Comparison of ENCODE assay signal across 36 cellular contexts in the genomic region with DNA sequence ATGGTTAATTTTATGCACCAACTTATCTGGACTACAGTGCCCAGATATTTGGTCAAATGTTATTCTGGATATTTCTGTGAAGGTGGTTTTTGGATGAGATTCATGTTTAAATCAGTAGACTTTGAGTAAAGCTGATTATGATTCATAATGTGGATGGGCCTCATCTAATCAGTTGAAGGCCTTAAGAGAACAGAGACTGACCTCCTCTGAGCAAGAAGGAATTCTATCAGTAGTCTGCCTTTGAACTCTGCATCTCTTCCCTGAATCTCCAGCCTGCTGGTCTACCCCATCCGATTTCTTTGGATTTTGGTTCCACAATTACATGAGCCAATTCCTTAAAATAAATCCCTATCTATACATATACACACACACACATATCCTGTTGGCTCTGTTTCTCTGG.
"Had no signal": no experiment of that assay in that cellular context is flagged by ENCODE, and none has a peak within 500 bp of the region (broad histone marks: within the 10 kb centered on the region; RNA-seq: fewer than 3 reads in every experiment).

No MANE protein-coding gene starts in this region.

- H3K4me3 ChIP-seq: MG63 had no signal

- H3K27me3 ChIP-seq: MG63 had no signal

- DNase-seq: Karpas-422, Kasumi-1, MG63, MM.1S, MV-4-11, NCI-H1048, NCI-H1092, NCI-H1092 treated with DMSO at 0.1 percent for 48 hours, NCI-H1105, NCI-H1105 treated with DMSO at 0.1 percent for 48 hours, NCI-H1417, NCI-H1417 treated with DMSO at 0.1 percent for 48 hours, NCI-H1436, NCI-H1436 treated with DMSO at 0.1 percent for 48 hours, NCI-H146, NCI-H1694, NCI-H1694 treated with DMSO at 0.1 percent for 48 hours, NCI-H187, NCI-H187 treated with DMSO at 0.1 percent for 48 hours, NCI-H1930, NCI-H2029, NCI-H2029 treated with DMSO at 0.1 percent for 48 hours, NCI-H2081, NCI-H2081 treated with DMSO at 0.1 percent for 48 hours, NCI-H2107, NCI-H2171, NCI-H2171 treated with DMSO at 0.1 percent for 48 hours, NCI-H2227 treated with DMSO at 0.1 percent for 48 hours, NCI-H226, NCI-H345, NCI-H446, NCI-H446 treated with DMSO at 0.1 percent for 48 hours, NCI-H510A, NCI-H510A treated with DMSO at 0.1 percent for 48 hours, NCI-H524, NCI-H524 treated with DMSO at 0.1 percent for 48 hours had no signal

- H3K36me3 ChIP-seq: MG63 had no signal

- H3K9me3 ChIP-seq: MG63 had no signal
